18 cellular contexts compared by ENCODE assay signal in genomic region chr3:126998320-126998719, GRCh38. TPM values are rescaled to one million over a fixed set of nuclear protein-coding genes. Genes with fewer than 3 reads are reported as not detected.
DNase-seq lines count a peak whose midpoint lies in the region; ATAC-seq and TF ChIP-seq lines count a peak whose summit lies in the region.
"Had no signal": no experiment of that assay in that cellular context is flagged by ENCODE, and none has a peak within 500 bp of the region (broad histone marks: within the 10 kb centered on the region; RNA-seq: fewer than 3 reads in every experiment).

No MANE protein-coding gene starts in this region.

- WGBS in H9 (ENCODE audit: extremely low coverage, insufficient read length, low lambda C conversion rate) = no CpG with 5 or more reads among the region's 4 CpGs
- WGBS in suprapubic skin = 80% methylated on average over 2 of the region's 4 CpGs

- H4K20me1 ChIP-seq in H9 (ENCODE audit: control insufficient read depth, insufficient read depth, insufficient read length) = no peaks in the 10 kb centered on the region
- peaks cover 69% of the 10 kb centered on the region for H4K20me1 ChIP-seq in PC-9 (ENCODE audit: insufficient read depth)

- H3K4me2 ChIP-seq in H9 (ENCODE audit: insufficient read depth, insufficient read length, low read length) (no peak overlapping the region), PC-9 (peak overlapping the region; percentile 35; the same call in 1 of the 2 replicates)
- H3K4me2 ChIP-seq: hepatocyte had no signal

- no peaks in the 10 kb centered on the region for H3K23me2 ChIP-seq in H9 (ENCODE audit: insufficient read length, low read depth, low read length, poor library complexity, severe bottlenecking)

- H3K27ac ChIP-seq in H9 (ENCODE audit: insufficient read length, low read depth, low read length) (no peak overlapping the region), PC-9 (no peak overlapping the region), suprapubic skin (peak overlapping the region; percentile 6), left ventricle myocardium inferior (replicated peaks) (no peak overlapping the region)
- H3K27ac ChIP-seq: hepatocyte, sigmoid colon, testis had no signal

- H3T11ph ChIP-seq in H9 (ENCODE audit: low read length) = no peak overlapping the region

- no peak overlapping the region for H3K23ac ChIP-seq in H9 (ENCODE audit: insufficient read length, low read depth, low read length)

- no peak overlapping the region for H3K9ac ChIP-seq in H9 (ENCODE audit: extremely low read depth, insufficient read length, low read length)

- no peak overlapping the region for H2BK15ac ChIP-seq in H9 (ENCODE audit: low read depth, low read length)

- H2BK5ac ChIP-seq in H9 (ENCODE audit: insufficient read length, low read length) = no peak overlapping the region

- H3K9me3 ChIP-seq in H9 (ENCODE audit: control insufficient read depth, low read depth, low read length) (no peaks in the 10 kb centered on the region), PC-9 (ENCODE audit: insufficient read depth, low read depth) (no peaks in the 10 kb centered on the region), suprapubic skin (no peaks in the 10 kb centered on the region), left ventricle myocardium inferior (replicated peaks) (no peaks in the 10 kb centered on the region)
- H3K9me3 ChIP-seq: sigmoid colon, testis had no signal

- intact Hi-C loops in PC-9 (cut with micrococcal nuclease; ENCODE audit: unreplicated experiment) = no loop called here
- intact Hi-C loops in left colon (cut with DNase I, micrococcal nuclease) = no loop called here
- intact Hi-C loops in left ventricle myocardium inferior (cut with micrococcal nuclease) = no loop called here

- H3K36me3 ChIP-seq in PC-9 (ENCODE audit: low read depth) (no peaks in the 10 kb centered on the region), suprapubic skin (no peaks in the 10 kb centered on the region), left ventricle myocardium inferior (no peaks in the 10 kb centered on the region)
- H3K36me3 ChIP-seq: sigmoid colon had no signal

- TF ChIP-seq CTCF in H9 (conservative IDR thresholded peaks at IDR 0.05) (no peak), PC-9 (conservative IDR thresholded peaks at IDR 0.05) (no peak), suprapubic skin (IDR thresholded peaks at IDR 0.05) (no peak), left ventricle myocardium inferior (IDR thresholded peaks at IDR 0.05; ENCODE audit: borderline replicate concordance) (no peak)

- no peak overlapping the region; a peak in 1 of 5 replicates for H3K4me3 Mint-ChIP-seq in H9
- H3K4me3 Mint-ChIP-seq: naive thymus-derived CD8-positive, alpha-beta T cell had no signal

- no peaks in the 10 kb centered on the region for H3K79me1 ChIP-seq in H9 (ENCODE audit: insufficient read depth, low read depth, low read length, poor library complexity, severe bottlenecking)

- POLR2A ChIA-PET in PC-9 (lab: Charles Lee; ENCODE audit: unreplicated experiment) = no interaction called here

- no peak overlapping the region for H2AK5ac ChIP-seq in H9 (ENCODE audit: insufficient read length, low read length)

- no peak overlapping the region for H3K18ac ChIP-seq in H9 (ENCODE audit: insufficient read length, low read depth, low read length)

- H3F3A ChIP-seq in PC-9 (ENCODE audit: insufficient read depth, low read depth) = no peaks in the 10 kb centered on the region

- H3K56ac ChIP-seq in H9 (ENCODE audit: insufficient read length, low read depth, low read length) = no peak overlapping the region

- peaks cover 0 to 11% (median 8%) of the 10 kb centered on the region in 3 experiments; a peak in 3 of 7 replicates for H3K36me3 Mint-ChIP-seq in H9 (ENCODE audit: insufficient read depth in 1 of 3, low read depth in 3 of 3)

- H3K79me2 ChIP-seq in H9 (ENCODE audit: insufficient read depth, low read length) (no peaks in the 10 kb centered on the region; the same call in 1 of the 2 replicates), PC-9 (ENCODE audit: low read depth) (peaks cover 5% of the 10 kb centered on the region; the same call in 1 of the 2 replicates)

- H2BK12ac ChIP-seq in H9 (ENCODE audit: insufficient read length, low read depth, low read length) = no peak overlapping the region

- no peak overlapping the region for H2BK120ac ChIP-seq in H9 (ENCODE audit: low read depth, low read length, poor library complexity, severe bottlenecking)

- no TSS peak for BruUV-seq in PC-9 (replicated peaks; lab: Mats Ljungman, UMichigan)

- ATAC-seq in left colon (peak; percentile 57), GM18870 (IDR thresholded peaks at IDR 0.05; ENCODE audit: unreplicated experiment) (no peak)
- ATAC-seq: naive thymus-derived CD8-positive, alpha-beta T cell; Panc1 had no signal

- no peak overlapping the region for H2BK20ac ChIP-seq in H9 (ENCODE audit: low read depth, low read length, poor library complexity, severe bottlenecking)

- peaks cover 4% of the 10 kb centered on the region; the same call in 1 of the 2 replicates for H3K4me1 ChIP-seq in H9 (ENCODE audit: insufficient read depth, low read length)
- H3K4me1 ChIP-seq in PC-9 (replicated peaks; ENCODE audit: insufficient read depth) = peaks cover 14% of the 10 kb centered on the region; the same call in 1 of the 2 replicates
- H3K4me1 ChIP-seq in suprapubic skin = peaks cover 78% of the 10 kb centered on the region
- peaks cover 91% of the 10 kb centered on the region for H3K4me1 ChIP-seq in left ventricle myocardium inferior

- H3K4ac ChIP-seq in H9 (ENCODE audit: low read depth, low read length) = no peak overlapping the region

- H3K9me3 Mint-ChIP-seq in H9 = no peaks in the 10 kb centered on the region
- H3K9me3 Mint-ChIP-seq: naive thymus-derived CD8-positive, alpha-beta T cell had no signal

- CTCF ChIA-PET in PC-9 (lab: Charles Lee) = interaction anchor here (0.6 kb wide), 1 partner anchor 400 kb away, joined by 3 read pairs; no protein-coding TSS in a partner anchor

- no peak for DNase-seq in H9
- DNase-seq in PC-9 = no peak
- DNase-seq in left colon = no peak
- no peak for DNase-seq in suprapubic skin (ENCODE audit: low spot score in 2 of 2)
- no peak for DNase-seq in cerebellum (ENCODE audit: low spot score)
- DNase-seq in left ventricle myocardium inferior = no peak
- DNase-seq: activated CD8-positive, alpha-beta memory T cell treated with anti-CD3 and anti-CD28 coated beads, Interleukin-2, amount 50 U/mL, for 48 hours; activated gamma-delta T cell treated with Interleukin-2 at 50 U/mL for 16 hours; KBM-7; naive thymus-derived CD8-positive, alpha-beta T cell; NCI-H187; NCI-H2227 treated with DMSO at 0.1 percent for 48 hours; sigmoid colon; T-helper 2 cell; testis had no signal

- H3K4me3 ChIP-seq in PC-9 (no peak overlapping the region), suprapubic skin (no peak overlapping the region), left ventricle myocardium inferior (no peak overlapping the region)
- H3K4me3 ChIP-seq: hepatocyte, sigmoid colon, testis had no signal

- H3K27ac Mint-ChIP-seq in H9 = peak overlapping the region; percentile 86 to 96 (median 94)

- 0 out of 2 replicates have a peak overlapping the region, but pooled peaks have one; percentile 4 for H3K14ac ChIP-seq in H9 (ENCODE audit: insufficient read depth, low read length)

- H3K4me1 Mint-ChIP-seq in H9 = peaks cover 11 to 24% of the 10 kb centered on the region in 2 experiments

- TF ChIP-seq EP300 in suprapubic skin (IDR thresholded peaks at IDR 0.05) = no peak

- no peak overlapping the region for H2AFZ ChIP-seq in H9 (ENCODE audit: low read length)
- no peak overlapping the region for H2AFZ ChIP-seq in PC-9
- H2AFZ ChIP-seq: hepatocyte had no signal

- H4K91ac ChIP-seq in H9 (ENCODE audit: insufficient read length, low read depth, low read length) = no peak overlapping the region

- TF ChIP-seq POLR2A in suprapubic skin (IDR thresholded peaks at IDR 0.05) = no peak

- no peaks in the 10 kb centered on the region for H3K27me3 Mint-ChIP-seq in H9 (ENCODE audit: low read depth)
- H3K27me3 Mint-ChIP-seq: naive thymus-derived CD8-positive, alpha-beta T cell had no signal

- no peak overlapping the region for H4K8ac ChIP-seq in H9 (replicated peaks; ENCODE audit: insufficient read length, low read depth, low read length)

- no peaks in the 10 kb centered on the region for H3K9me2 ChIP-seq in PC-9 (ENCODE audit: insufficient read depth)

- no peak overlapping the region for H4K5ac ChIP-seq in H9 (ENCODE audit: insufficient read length, low read depth, low read length)

- H3K27me3 ChIP-seq in H9 (ENCODE audit: insufficient read depth, low read length) (no peaks in the 10 kb centered on the region), PC-9 (ENCODE audit: insufficient read depth, low read depth) (no peaks in the 10 kb centered on the region), suprapubic skin (no peaks in the 10 kb centered on the region), left ventricle myocardium inferior (ENCODE audit: low read depth) (no peaks in the 10 kb centered on the region)
- H3K27me3 ChIP-seq: hepatocyte, sigmoid colon, testis had no signal

RNA-seq across cellular contexts. Expression of gene PLXNA1, which starts 15.4 kb away (rescaled TPM):
- 39.6 and 42.1 TPM in 2 replicates for total RNA-seq in H9 (2021)
- 83.1 and 88.2 TPM in 2 replicates for total RNA-seq in PC-9 (2021)
- 10 to 100 TPM; 15.4 to 18.0 TPM for total RNA-seq in left colon
- 10 to 100 TPM; 48.4 to 77.9 (median 59.4) TPM for total RNA-seq in suprapubic skin
- total RNA-seq in cerebellum = 56.2 TPM
- 26.4 TPM for total RNA-seq in left ventricle myocardium inferior
